38 cellular contexts compared by ENCODE assay signal in genomic region chr10:72201293-72201692, GRCh38.
"Had no signal": no experiment of that assay in that cellular context is flagged by ENCODE, and none has a peak within 500 bp of the region (broad histone marks: within the 10 kb centered on the region; RNA-seq: fewer than 3 reads in every experiment).

No MANE protein-coding gene starts in this region.

- H3K27me3 ChIP-seq: ascending aorta, cardiac muscle cell had no signal

- H3K4me3 Mint-ChIP-seq: activated CD4-positive, alpha-beta memory T cell treated with anti-CD3 and anti-CD28 coated beads, Interleukin-2, amount 10 ng/mL, durations not matched to agents 7 days and 5 days; activated CD4-positive, alpha-beta T cell treated with anti-CD3 and anti-CD28 coated beads for 36 hours; activated CD4-positive, alpha-beta T cell treated with anti-CD3 and anti-CD28 coated beads, Interleukin-2, amount 10 ng/mL, durations not matched to agents 7 days and 5 days; activated CD8-positive, alpha-beta memory T cell treated with anti-CD3 and anti-CD28 coated beads, Interleukin-2, amount 10 ng/mL, durations not matched to agents 7 days and 5 days; activated CD8-positive, alpha-beta T cell treated with anti-CD3 and anti-CD28 coated beads, Interleukin-2, amount 10 ng/mL, durations not matched to agents 7 days and 5 days; activated naive CD4-positive, alpha-beta T cell treated with anti-CD3 and anti-CD28 coated beads, Interleukin-2, amount 10 ng/mL, durations not matched to agents 7 days and 5 days; activated naive CD4-positive, alpha-beta T cell treated with anti-CD3 and anti-CD28 coated beads, Interleukin-2, amount 50 U/mL, for 24 hours; activated naive CD8-positive, alpha-beta T cell; activated naive CD8-positive, alpha-beta T cell treated with anti-CD3 and anti-CD28 coated beads, Interleukin-2, amount 10 ng/mL, durations not matched to agents 7 days and 5 days; activated naive CD8-positive, alpha-beta T cell treated with anti-CD3 and anti-CD28 coated beads, Interleukin-2, amount 50 U/mL, for 24 hours; activated T-cell treated with anti-CD3 and anti-CD28 coated beads, Interleukin-2, amount 50 U/mL, for 24 hours; brain; central memory CD8-positive, alpha-beta T cell; T-helper 1 cell treated with Interleukin-12 subunit alpha and Interleukin-12 subunit beta and Interleukin-4 antibody, amounts not matched to agents 30 μg/mL and 1 μg/mL, for 36 hours; T-helper 2 cell treated with Interferon-gamma antibody and Interleukin-4, amounts not matched to agents 5 μg/mL and 100 μg/mL, for 36 hours had no signal

- FAIRE-seq: bronchial epithelial cell, TTC549 had no signal

- H3K4me3 ChIP-seq: ascending aorta, cardiac muscle cell had no signal

- H3K9me3 Mint-ChIP-seq: activated CD4-positive, alpha-beta memory T cell treated with anti-CD3 and anti-CD28 coated beads, Interleukin-2, amount 10 ng/mL, durations not matched to agents 7 days and 5 days; activated CD4-positive, alpha-beta T cell treated with anti-CD3 and anti-CD28 coated beads, Interleukin-2, amount 10 ng/mL, durations not matched to agents 7 days and 5 days; activated naive CD4-positive, alpha-beta T cell treated with anti-CD3 and anti-CD28 coated beads, Interleukin-2, amount 10 ng/mL, durations not matched to agents 7 days and 5 days; activated naive CD4-positive, alpha-beta T cell treated with anti-CD3 and anti-CD28 coated beads, Interleukin-2, amount 50 U/mL, for 24 hours; activated naive CD8-positive, alpha-beta T cell treated with anti-CD3 and anti-CD28 coated beads, Interleukin-2, amount 10 ng/mL, durations not matched to agents 7 days and 5 days; activated naive CD8-positive, alpha-beta T cell treated with anti-CD3 and anti-CD28 coated beads, Interleukin-2, amount 50 U/mL, for 24 hours; activated T-cell treated with anti-CD3 and anti-CD28 coated beads, Interleukin-2, amount 50 U/mL, for 24 hours; activated T-helper 2 cell treated with anti-CD3 and anti-CD28 coated beads, Interferon-gamma antibody, Interleukin-2, Interleukin-4, amounts not matched to agents 10 μg/mL and 5 μg/mL and 100 μg/mL, durations not matched to agents 14 hours and 24 hours and 36 hours; brain; central memory CD8-positive, alpha-beta T cell; T-helper 2 cell treated with Interferon-gamma antibody and Interleukin-4, amounts not matched to agents 5 μg/mL and 100 μg/mL, for 36 hours had no signal

- DNase-seq: activated CD4-positive, alpha-beta memory T cell treated with anti-CD3 and anti-CD28 coated beads, Interleukin-2, amount 10 ng/mL, durations not matched to agents 7 days and 5 days; activated CD4-positive, alpha-beta T cell treated with anti-CD3 and anti-CD28 coated beads for 1 hour; activated CD4-positive, alpha-beta T cell treated with anti-CD3 and anti-CD28 coated beads for 36 hours; activated CD4-positive, alpha-beta T cell treated with anti-CD3 and anti-CD28 coated beads for 48 hours; activated CD4-positive, alpha-beta T cell treated with anti-CD3 and anti-CD28 coated beads, Interleukin-2, amount 10 ng/mL, durations not matched to agents 7 days and 5 days; activated CD4-positive, alpha-beta T cell treated with anti-CD3 and anti-CD28 coated beads, Interleukin-2, amount 50 U/mL, for 48 hours; activated CD4-positive, CD25-positive, alpha-beta regulatory T cell; activated CD8-positive, alpha-beta memory T cell treated with anti-CD3 and anti-CD28 coated beads for 24 hours; activated CD8-positive, alpha-beta memory T cell treated with anti-CD3 and anti-CD28 coated beads, Interleukin-2, amount 10 ng/mL, durations not matched to agents 7 days and 5 days; activated CD8-positive, alpha-beta memory T cell treated with anti-CD3 and anti-CD28 coated beads, Interleukin-2, amount 50 U/mL, for 48 hours; activated CD8-positive, alpha-beta T cell treated with anti-CD3 and anti-CD28 coated beads, Interleukin-2, amount 10 ng/mL, durations not matched to agents 7 days and 5 days; activated effector memory CD4-positive, alpha-beta T cell treated with Interleukin-2 at 50 U/mL for 16 hours; activated gamma-delta T cell; activated naive CD4-positive, alpha-beta T cell treated with anti-CD3 and anti-CD28 coated beads, Interleukin-2, amount 10 ng/mL, durations not matched to agents 7 days and 5 days; activated naive CD4-positive, alpha-beta T cell treated with Interleukin-2 at 50 U/mL for 16 hours; activated naive CD8-positive, alpha-beta T cell treated with anti-CD3 and anti-CD28 coated beads, Interleukin-2, amount 10 ng/mL, durations not matched to agents 7 days and 5 days; activated naive CD8-positive, alpha-beta T cell treated with anti-CD3 and anti-CD28 coated beads, Interleukin-2, amount 50 U/mL, for 24 hours; activated T-cell treated with anti-CD3 and anti-CD28 coated beads, Interleukin-2, amount 50 U/mL, for 24 hours; amygdala; anterior cingulate cortex; caudate nucleus; cerebellar nuclear complex; T-helper 1 cell; T-helper 2 cell; T-helper 9 cell had no signal

- H3K4me1 ChIP-seq: ascending aorta had no signal

- H3K27ac Mint-ChIP-seq: activated CD4-positive, alpha-beta memory T cell treated with anti-CD3 and anti-CD28 coated beads, Interleukin-2, amount 10 ng/mL, durations not matched to agents 7 days and 5 days; activated CD4-positive, alpha-beta T cell treated with anti-CD3 and anti-CD28 coated beads for 36 hours; activated CD4-positive, alpha-beta T cell treated with anti-CD3 and anti-CD28 coated beads, Interleukin-2, amount 10 ng/mL, durations not matched to agents 7 days and 5 days; activated CD8-positive, alpha-beta memory T cell treated with anti-CD3 and anti-CD28 coated beads, Interleukin-2, amount 10 ng/mL, durations not matched to agents 7 days and 5 days; activated CD8-positive, alpha-beta T cell treated with anti-CD3 and anti-CD28 coated beads, Interleukin-2, amount 10 ng/mL, durations not matched to agents 7 days and 5 days; activated naive CD4-positive, alpha-beta T cell treated with anti-CD3 and anti-CD28 coated beads, Interleukin-2, amount 10 ng/mL, durations not matched to agents 7 days and 5 days; activated naive CD4-positive, alpha-beta T cell treated with anti-CD3 and anti-CD28 coated beads, Interleukin-2, amount 50 U/mL, for 24 hours; activated naive CD8-positive, alpha-beta T cell; activated naive CD8-positive, alpha-beta T cell treated with anti-CD3 and anti-CD28 coated beads, Interleukin-2, amount 10 ng/mL, durations not matched to agents 7 days and 5 days; activated naive CD8-positive, alpha-beta T cell treated with anti-CD3 and anti-CD28 coated beads, Interleukin-2, amount 50 U/mL, for 24 hours; activated T-cell treated with anti-CD3 and anti-CD28 coated beads, Interleukin-2, amount 50 U/mL, for 24 hours; activated T-helper 2 cell treated with anti-CD3 and anti-CD28 coated beads, Interferon-gamma antibody, Interleukin-2, Interleukin-4, amounts not matched to agents 10 μg/mL and 5 μg/mL and 100 μg/mL, durations not matched to agents 14 hours and 24 hours and 36 hours; brain; T-helper 1 cell treated with Interleukin-12 subunit alpha and Interleukin-12 subunit beta and Interleukin-4 antibody, amounts not matched to agents 30 μg/mL and 1 μg/mL, for 36 hours; T-helper 2 cell treated with Interferon-gamma antibody and Interleukin-4, amounts not matched to agents 5 μg/mL and 100 μg/mL, for 36 hours had no signal

- H3K4me1 Mint-ChIP-seq: activated CD4-positive, alpha-beta memory T cell treated with anti-CD3 and anti-CD28 coated beads, Interleukin-2, amount 10 ng/mL, durations not matched to agents 7 days and 5 days; activated CD4-positive, alpha-beta T cell treated with anti-CD3 and anti-CD28 coated beads for 36 hours; activated CD8-positive, alpha-beta memory T cell treated with anti-CD3 and anti-CD28 coated beads, Interleukin-2, amount 10 ng/mL, durations not matched to agents 7 days and 5 days; activated naive CD4-positive, alpha-beta T cell treated with anti-CD3 and anti-CD28 coated beads, Interleukin-2, amount 10 ng/mL, durations not matched to agents 7 days and 5 days; activated naive CD4-positive, alpha-beta T cell treated with anti-CD3 and anti-CD28 coated beads, Interleukin-2, amount 50 U/mL, for 24 hours; activated naive CD8-positive, alpha-beta T cell treated with anti-CD3 and anti-CD28 coated beads, Interleukin-2, amount 50 U/mL, for 24 hours; brain had no signal

- ATAC-seq: activated CD4-positive, alpha-beta T cell treated with anti-CD3 and anti-CD28 coated beads for 36 hours; activated CD4-positive, CD25-positive, alpha-beta regulatory T cell treated with anti-CD3 and anti-CD28 coated beads, Interleukin-2, amount 50 U/mL, for 24 hours; activated CD8-positive, alpha-beta memory T cell treated with anti-CD3 and anti-CD28 coated beads, Interleukin-2, amount 10 ng/mL, durations not matched to agents 7 days and 5 days; activated CD8-positive, alpha-beta T cell treated with anti-CD3 and anti-CD28 coated beads, Interleukin-2, amount 10 ng/mL, durations not matched to agents 7 days and 5 days; activated naive CD8-positive, alpha-beta T cell treated with anti-CD3 and anti-CD28 coated beads, Interleukin-2, amount 50 U/mL, for 24 hours had no signal

- H3K27ac ChIP-seq: ascending aorta, cardiac muscle cell, VCaP had no signal

- H3K27me3 Mint-ChIP-seq: activated CD4-positive, alpha-beta memory T cell treated with anti-CD3 and anti-CD28 coated beads, Interleukin-2, amount 10 ng/mL, durations not matched to agents 7 days and 5 days; activated CD4-positive, alpha-beta T cell treated with anti-CD3 and anti-CD28 coated beads for 36 hours; activated CD4-positive, alpha-beta T cell treated with anti-CD3 and anti-CD28 coated beads, Interleukin-2, amount 10 ng/mL, durations not matched to agents 7 days and 5 days; activated CD8-positive, alpha-beta memory T cell treated with anti-CD3 and anti-CD28 coated beads, Interleukin-2, amount 10 ng/mL, durations not matched to agents 7 days and 5 days; activated naive CD4-positive, alpha-beta T cell treated with anti-CD3 and anti-CD28 coated beads, Interleukin-2, amount 10 ng/mL, durations not matched to agents 7 days and 5 days; activated naive CD4-positive, alpha-beta T cell treated with anti-CD3 and anti-CD28 coated beads, Interleukin-2, amount 50 U/mL, for 24 hours; activated naive CD8-positive, alpha-beta T cell; activated naive CD8-positive, alpha-beta T cell treated with anti-CD3 and anti-CD28 coated beads, Interleukin-2, amount 10 ng/mL, durations not matched to agents 7 days and 5 days; activated naive CD8-positive, alpha-beta T cell treated with anti-CD3 and anti-CD28 coated beads, Interleukin-2, amount 50 U/mL, for 24 hours; activated T-cell treated with anti-CD3 and anti-CD28 coated beads, Interleukin-2, amount 50 U/mL, for 24 hours; brain; central memory CD8-positive, alpha-beta T cell had no signal

- H3K9me3 ChIP-seq: ascending aorta had no signal
